1 cellular context compared by ENCODE assay signal in the genomic region with DNA sequence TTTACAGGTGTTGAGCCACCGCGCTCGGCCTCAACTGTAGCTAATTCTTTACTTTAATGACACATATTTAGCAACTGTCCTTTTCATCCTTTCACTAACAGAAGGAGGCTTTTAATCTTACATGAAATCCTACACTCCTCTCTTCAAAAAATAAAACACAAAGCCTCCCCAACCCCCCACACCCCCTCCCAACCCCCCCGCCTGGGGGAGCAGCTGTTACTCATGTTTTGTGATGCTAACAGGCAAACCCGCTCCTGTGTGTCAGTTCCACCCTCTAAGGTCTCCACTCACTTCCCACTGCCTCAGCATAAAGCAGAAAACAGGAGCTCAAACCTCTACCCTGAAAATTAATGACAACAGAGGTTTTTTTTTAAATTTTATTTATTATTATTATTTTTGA.
TF ChIP-seq lines count a peak whose summit lies in the region.

No MANE protein-coding gene starts in this region.

TF ChIP-seq in GM23338, 12 proteins besides CTCF, POLR2A, EP300 and RAD21 (continued from another document):
- TF ChIP-seq CREB1 (CRISPR knock-in tag; IDR thresholded peaks at IDR 0.05; ENCODE audit: low read depth), result no peak
- TF ChIP-seq, protein P1, sequence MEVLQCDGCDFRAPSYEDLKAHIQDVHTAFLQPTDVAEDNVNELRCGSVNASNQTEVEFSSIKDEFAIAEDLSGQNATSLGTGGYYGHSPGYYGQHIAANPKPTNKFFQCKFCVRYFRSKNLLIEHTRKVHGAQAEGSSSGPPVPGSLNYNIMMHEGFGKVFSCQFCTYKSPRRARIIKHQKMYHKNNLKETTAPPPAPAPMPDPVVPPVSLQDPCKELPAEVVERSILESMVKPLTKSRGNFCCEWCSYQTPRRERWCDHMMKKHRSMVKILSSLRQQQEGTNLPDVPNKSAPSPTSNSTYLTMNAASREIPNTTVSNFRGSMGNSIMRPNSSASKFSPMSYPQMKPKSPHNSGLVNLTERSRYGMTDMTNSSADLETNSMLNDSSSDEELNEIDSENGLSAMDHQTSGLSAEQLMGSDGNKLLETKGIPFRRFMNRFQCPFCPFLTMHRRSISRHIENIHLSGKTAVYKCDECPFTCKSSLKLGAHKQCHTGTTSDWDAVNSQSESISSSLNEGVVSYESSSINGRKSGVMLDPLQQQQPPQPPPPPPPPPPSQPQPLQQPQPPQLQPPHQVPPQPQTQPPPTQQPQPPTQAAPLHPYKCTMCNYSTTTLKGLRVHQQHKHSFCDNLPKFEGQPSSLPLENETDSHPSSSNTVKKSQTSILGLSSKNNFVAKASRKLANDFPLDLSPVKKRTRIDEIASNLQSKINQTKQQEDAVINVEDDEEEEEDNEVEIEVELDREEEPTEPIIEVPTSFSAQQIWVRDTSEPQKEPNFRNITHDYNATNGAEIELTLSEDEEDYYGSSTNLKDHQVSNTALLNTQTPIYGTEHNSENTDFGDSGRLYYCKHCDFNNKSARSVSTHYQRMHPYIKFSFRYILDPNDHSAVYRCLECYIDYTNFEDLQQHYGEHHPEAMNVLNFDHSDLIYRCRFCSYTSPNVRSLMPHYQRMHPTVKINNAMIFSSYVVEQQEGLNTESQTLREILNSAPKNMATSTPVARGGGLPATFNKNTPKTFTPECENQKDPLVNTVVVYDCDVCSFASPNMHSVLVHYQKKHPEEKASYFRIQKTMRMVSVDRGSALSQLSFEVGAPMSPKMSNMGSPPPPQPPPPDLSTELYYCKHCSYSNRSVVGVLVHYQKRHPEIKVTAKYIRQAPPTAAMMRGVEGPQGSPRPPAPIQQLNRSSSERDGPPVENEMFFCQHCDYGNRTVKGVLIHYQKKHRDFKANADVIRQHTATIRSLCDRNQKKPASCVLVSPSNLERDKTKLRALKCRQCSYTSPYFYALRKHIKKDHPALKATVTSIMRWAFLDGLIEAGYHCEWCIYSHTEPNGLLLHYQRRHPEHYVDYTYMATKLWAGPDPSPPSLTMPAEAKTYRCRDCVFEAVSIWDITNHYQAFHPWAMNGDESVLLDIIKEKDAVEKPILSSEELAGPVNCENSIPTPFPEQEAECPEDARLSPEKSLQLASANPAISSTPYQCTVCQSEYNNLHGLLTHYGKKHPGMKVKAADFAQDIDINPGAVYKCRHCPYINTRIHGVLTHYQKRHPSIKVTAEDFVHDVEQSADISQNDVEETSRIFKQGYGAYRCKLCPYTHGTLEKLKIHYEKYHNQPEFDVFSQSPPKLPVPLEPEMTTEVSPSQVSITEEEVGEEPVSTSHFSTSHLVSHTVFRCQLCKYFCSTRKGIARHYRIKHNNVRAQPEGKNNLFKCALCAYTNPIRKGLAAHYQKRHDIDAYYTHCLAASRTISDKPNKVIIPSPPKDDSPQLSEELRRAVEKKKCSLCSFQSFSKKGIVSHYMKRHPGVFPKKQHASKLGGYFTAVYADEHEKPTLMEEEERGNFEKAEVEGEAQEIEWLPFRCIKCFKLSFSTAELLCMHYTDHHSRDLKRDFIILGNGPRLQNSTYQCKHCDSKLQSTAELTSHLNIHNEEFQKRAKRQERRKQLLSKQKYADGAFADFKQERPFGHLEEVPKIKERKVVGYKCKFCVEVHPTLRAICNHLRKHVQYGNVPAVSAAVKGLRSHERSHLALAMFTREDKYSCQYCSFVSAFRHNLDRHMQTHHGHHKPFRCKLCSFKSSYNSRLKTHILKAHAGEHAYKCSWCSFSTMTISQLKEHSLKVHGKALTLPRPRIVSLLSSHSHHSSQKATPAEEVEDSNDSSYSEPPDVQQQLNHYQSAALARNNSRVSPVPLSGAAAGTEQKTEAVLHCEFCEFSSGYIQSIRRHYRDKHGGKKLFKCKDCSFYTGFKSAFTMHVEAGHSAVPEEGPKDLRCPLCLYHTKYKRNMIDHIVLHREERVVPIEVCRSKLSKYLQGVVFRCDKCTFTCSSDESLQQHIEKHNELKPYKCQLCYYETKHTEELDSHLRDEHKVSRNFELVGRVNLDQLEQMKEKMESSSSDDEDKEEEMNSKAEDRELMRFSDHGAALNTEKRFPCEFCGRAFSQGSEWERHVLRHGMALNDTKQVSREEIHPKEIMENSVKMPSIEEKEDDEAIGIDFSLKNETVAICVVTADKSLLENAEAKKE (CRISPR knock-in tag; IDR thresholded peaks at IDR 0.05), result no peak
